18 cellular contexts compared by ENCODE assay signal in genomic region chr7:82347808-82348207, GRCh38.
"Had no signal": no experiment of that assay in that cellular context is flagged by ENCODE, and none has a peak within 500 bp of the region (broad histone marks: within the 10 kb centered on the region; RNA-seq: fewer than 3 reads in every experiment).

No MANE protein-coding gene starts in this region.

- H3K4me1 ChIP-seq: adrenal gland, esophagus squamous epithelium, suprapubic skin, transverse colon, vagina had no signal

- H3K27me3 ChIP-seq: adrenal gland, esophagus squamous epithelium, suprapubic skin, transverse colon, vagina had no signal

- H3K27ac ChIP-seq: adrenal gland, esophagus squamous epithelium, suprapubic skin, transverse colon, vagina had no signal

- FAIRE-seq: keratinocyte had no signal

- DNase-seq: activated CD4-positive, alpha-beta memory T cell treated with anti-CD3 and anti-CD28 coated beads for 36 hours; activated CD4-positive, alpha-beta T cell treated with anti-CD3 and anti-CD28 coated beads for 36 hours; activated gamma-delta T cell treated with Interleukin-2 at 50 U/mL for 16 hours; activated T-cell treated with anti-CD3 and anti-CD28 coated beads for 4 hours; adrenal gland; dermis blood vessel endothelial cell; effector memory CD8-positive, alpha-beta T cell; esophagus squamous epithelium; nucleus accumbens; right cardiac atrium; T-helper 2 cell; transverse colon had no signal

- H3K9me3 ChIP-seq: adrenal gland, esophagus squamous epithelium, suprapubic skin, transverse colon, vagina had no signal

- ATAC-seq: activated CD4-positive, alpha-beta T cell treated with anti-CD3 and anti-CD28 coated beads for 36 hours; activated naive CD4-positive, alpha-beta T cell treated with anti-CD3 and anti-CD28 coated beads, Interleukin-2, amount 50 U/mL, for 72 hours; effector memory CD8-positive, alpha-beta T cell; natural killer cell treated with Interleukin-12 subunit alpha and Interleukin-12 subunit beta and Interleukin-15 and Interleukin-18, amount 100 ng/mL, for 72 hours; WTC11 had no signal

- H3K4me3 ChIP-seq: esophagus squamous epithelium, suprapubic skin, transverse colon, vagina had no signal

- H3K36me3 ChIP-seq: adrenal gland, esophagus squamous epithelium, suprapubic skin, transverse colon, vagina had no signal
